Comparison of ENCODE assay signal across 9 cellular contexts in the genomic region with DNA sequence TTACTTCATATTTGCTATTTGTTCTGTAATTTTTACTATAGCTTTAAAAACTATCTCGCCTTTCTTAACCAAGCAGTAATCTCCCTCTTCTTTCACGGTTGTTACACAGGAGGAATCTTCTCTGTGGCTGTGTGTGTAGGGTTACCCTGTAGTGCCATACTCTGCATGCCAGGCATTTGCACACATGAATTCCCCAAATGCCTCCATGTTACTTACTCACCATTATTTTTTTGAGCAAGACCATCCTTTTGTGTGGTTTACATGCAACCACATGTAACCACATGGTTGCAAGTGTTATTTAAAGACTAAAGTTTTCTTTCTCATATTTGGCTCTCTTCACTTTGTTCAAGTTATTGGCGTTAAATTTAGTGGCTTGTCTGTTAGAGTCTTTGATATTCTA. TPM values are rescaled to one million over a fixed set of nuclear protein-coding genes. Genes with fewer than 3 reads are reported as not detected.
DNase-seq lines count a peak whose midpoint lies in the region; ATAC-seq and TF ChIP-seq lines count a peak whose summit lies in the region.
"Had no signal": no experiment of that assay in that cellular context is flagged by ENCODE, and none has a peak within 500 bp of the region (broad histone marks: within the 10 kb centered on the region; RNA-seq: fewer than 3 reads in every experiment).

No MANE protein-coding gene starts in this region.

- no peak overlapping the region for H3K4me3 ChIP-seq in retinal pigment epithelial cell (ENCODE audit: low read length)
- H3K4me3 ChIP-seq: skin epidermis had no signal

- peak; percentile 13 for DNase-seq in activated CD4-positive, alpha-beta T cell treated with anti-CD3 and anti-CD28 coated beads for 48 hours
- no peak for DNase-seq in activated CD4-positive, alpha-beta T cell treated with anti-CD3 and anti-CD28 coated beads, Interleukin-2, amount 50 U/mL, for 4 hours
- DNase-seq in MV-4-11 (lab: John Stamatoyannopoulos, UW) (peak; percentile 63), retinal pigment epithelial cell (ENCODE audit: low read depth) (peak; percentile 76), NCI-H1694 (lab: John Stamatoyannopoulos, UW) (no peak), mesenteric fat pad (ENCODE audit: low spot score) (no peak), AG08396 (ENCODE audit: low spot score) (no peak)

- ATAC-seq in HG02763 (IDR thresholded peaks at IDR 0.05; ENCODE audit: unreplicated experiment) = peak; percentile 86

- TF ChIP-seq CTCF in retinal pigment epithelial cell (conservative IDR thresholded peaks at IDR 0.05; ENCODE audit: low read depth, low read length) = no peak

RNA-seq across cellular contexts. Expression of a gene that starts 45.5 kb away (rescaled TPM):
- 17.0 TPM for total RNA-seq in mesenteric fat pad

RNA-seq across cellular contexts. Expression of a gene that starts 46.7 kb away (rescaled TPM):
- 17.5 TPM for total RNA-seq in mesenteric fat pad

Comparison
In these comparisons a context has a peak if more than half of its experiments do, and no peak if none do; other contexts are left out.
1. DNase-seq: peak in activated CD4-positive, alpha-beta T cell treated with anti-CD3 and anti-CD28 coated beads for 48 hours (single experiment), MV-4-11 (single experiment) and retinal pigment epithelial cell (single experiment); none in activated CD4-positive, alpha-beta T cell treated with anti-CD3 and anti-CD28 coated beads, Interleukin-2, amount 50 U/mL, for 4 hours (0 of 2), NCI-H1694 (single experiment), mesenteric fat pad (single experiment) and AG08396 (single experiment).